ENCODE assay signal across 1 cellular context in the genomic region with DNA sequence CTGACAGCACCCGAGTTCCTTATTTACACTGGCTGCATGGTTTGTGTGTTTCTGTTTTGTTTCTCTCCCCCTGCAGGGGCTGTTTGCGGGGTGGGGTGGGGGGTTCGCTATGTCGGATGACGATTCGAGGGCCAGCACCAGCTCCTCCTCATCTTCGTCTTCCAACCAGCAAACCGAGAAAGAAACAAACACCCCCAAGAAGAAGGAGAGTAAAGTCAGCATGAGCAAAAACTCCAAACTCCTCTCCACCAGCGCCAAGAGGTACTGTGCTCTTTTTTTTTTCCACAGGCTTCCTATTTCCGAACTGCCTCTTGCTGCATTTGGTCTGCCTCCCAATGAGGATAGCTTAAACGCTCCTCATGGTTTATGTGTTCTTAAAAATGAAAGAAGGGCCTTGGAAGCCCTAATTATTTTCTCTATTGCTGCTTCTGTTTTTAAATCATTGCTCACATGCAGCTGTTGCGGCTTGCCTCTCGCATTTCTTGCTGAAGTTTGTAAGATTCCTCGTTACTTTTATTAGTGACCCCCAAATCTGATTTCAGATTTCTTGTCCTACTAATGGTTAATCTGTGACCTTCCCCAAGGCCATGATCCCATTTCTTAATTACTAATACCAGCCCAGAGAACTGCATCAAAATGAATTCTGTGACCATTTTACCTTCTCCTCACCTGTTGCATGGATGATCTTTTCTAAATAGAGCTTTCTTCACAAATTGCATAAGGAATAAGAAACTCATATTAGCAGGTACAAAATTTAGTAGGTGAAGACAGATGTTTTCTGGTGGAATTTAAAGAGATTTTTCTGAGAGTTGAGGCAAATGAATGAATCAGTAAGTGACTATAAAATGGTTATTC.
TF ChIP-seq lines count a peak whose summit lies in the region.

No MANE protein-coding gene starts in this region.

TF ChIP-seq in HCT116, 20 proteins besides CTCF, POLR2A, EP300 and RAD21 (continued from another document):
- TF ChIP-seq, protein P1, sequence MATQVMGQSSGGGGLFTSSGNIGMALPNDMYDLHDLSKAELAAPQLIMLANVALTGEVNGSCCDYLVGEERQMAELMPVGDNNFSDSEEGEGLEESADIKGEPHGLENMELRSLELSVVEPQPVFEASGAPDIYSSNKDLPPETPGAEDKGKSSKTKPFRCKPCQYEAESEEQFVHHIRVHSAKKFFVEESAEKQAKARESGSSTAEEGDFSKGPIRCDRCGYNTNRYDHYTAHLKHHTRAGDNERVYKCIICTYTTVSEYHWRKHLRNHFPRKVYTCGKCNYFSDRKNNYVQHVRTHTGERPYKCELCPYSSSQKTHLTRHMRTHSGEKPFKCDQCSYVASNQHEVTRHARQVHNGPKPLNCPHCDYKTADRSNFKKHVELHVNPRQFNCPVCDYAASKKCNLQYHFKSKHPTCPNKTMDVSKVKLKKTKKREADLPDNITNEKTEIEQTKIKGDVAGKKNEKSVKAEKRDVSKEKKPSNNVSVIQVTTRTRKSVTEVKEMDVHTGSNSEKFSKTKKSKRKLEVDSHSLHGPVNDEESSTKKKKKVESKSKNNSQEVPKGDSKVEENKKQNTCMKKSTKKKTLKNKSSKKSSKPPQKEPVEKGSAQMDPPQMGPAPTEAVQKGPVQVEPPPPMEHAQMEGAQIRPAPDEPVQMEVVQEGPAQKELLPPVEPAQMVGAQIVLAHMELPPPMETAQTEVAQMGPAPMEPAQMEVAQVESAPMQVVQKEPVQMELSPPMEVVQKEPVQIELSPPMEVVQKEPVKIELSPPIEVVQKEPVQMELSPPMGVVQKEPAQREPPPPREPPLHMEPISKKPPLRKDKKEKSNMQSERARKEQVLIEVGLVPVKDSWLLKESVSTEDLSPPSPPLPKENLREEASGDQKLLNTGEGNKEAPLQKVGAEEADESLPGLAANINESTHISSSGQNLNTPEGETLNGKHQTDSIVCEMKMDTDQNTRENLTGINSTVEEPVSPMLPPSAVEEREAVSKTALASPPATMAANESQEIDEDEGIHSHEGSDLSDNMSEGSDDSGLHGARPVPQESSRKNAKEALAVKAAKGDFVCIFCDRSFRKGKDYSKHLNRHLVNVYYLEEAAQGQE (IDR thresholded peaks at IDR 0.05; ENCODE audit: low read depth): no peak
- TF ChIP-seq EGR1 (IDR thresholded peaks at IDR 0.05; ENCODE audit: low read depth) (no peak), YY1 (IDR thresholded peaks at IDR 0.05; ENCODE audit: extremely low read depth, insufficient replicate concordance, low read depth, low read length) (no peak), SP1 (IDR thresholded peaks at IDR 0.05; ENCODE audit: low read depth) (no peak), ZFX (IDR thresholded peaks at IDR 0.05) (no peak), ZNF274 (IDR thresholded peaks at IDR 0.05; ENCODE audit: low read depth, low read length) (no peak)
